ENCODE assay signal across 10 cellular contexts in the genomic region with DNA sequence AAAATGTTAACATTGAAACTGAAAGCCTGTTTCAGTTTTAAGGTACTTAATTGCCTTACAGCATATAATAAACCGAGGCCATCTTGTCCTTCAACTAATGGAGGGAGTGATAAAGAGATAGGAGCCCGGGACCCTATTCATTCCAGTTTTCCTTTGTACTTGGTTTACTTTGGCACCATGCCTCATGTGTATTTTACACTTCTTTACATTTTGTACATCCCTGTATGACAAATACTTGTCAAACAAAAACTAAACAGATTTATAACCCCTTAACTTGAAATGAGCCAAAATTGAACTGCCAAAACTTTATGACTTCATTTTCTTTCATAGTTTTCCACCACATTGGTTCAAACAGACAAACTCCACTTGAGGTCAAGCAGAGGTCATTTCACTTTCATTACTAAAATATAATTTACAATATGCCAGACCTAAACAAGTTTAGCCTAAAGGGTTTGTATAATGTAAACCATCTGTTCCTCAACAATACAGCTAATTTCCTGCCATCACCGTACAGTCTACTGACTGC. TPM values are rescaled to one million over a fixed set of nuclear protein-coding genes. Genes with fewer than 3 reads are reported as not detected.
A peak's percentile ranks its signal among the peaks of the same experiment; 100 is the strongest.
DNase-seq lines count a peak whose midpoint lies in the region; ATAC-seq and TF ChIP-seq lines count a peak whose summit lies in the region.
"Had no signal": no experiment of that assay in that cellular context is flagged by ENCODE, and none has a peak within 500 bp of the region (broad histone marks: within the 10 kb centered on the region; RNA-seq: fewer than 3 reads in every experiment).

No MANE protein-coding gene starts in this region.

- H3K27me3 ChIP-seq in BLaER1 treated with 17β-estradiol and CSF1 and Interleukin-3, amounts not matched to agents 10 nM and 100 nM, result no peaks in the 10 kb centered on the region
- H3K27me3 ChIP-seq in brain microvascular endothelial cell (replicated peaks), result no peaks in the 10 kb centered on the region

- ATAC-seq in GM21717 (IDR thresholded peaks at IDR 0.05; ENCODE audit: unreplicated experiment) (peak; percentile 61), omental fat pad (ENCODE audit: low FRiP score) (no peak)

- DNase-seq in NCI-H1436 treated with DMSO at 0.1 percent for 48 hours (lab: John Stamatoyannopoulos, UW) (peak; percentile 37), brain microvascular endothelial cell (no peak), omental fat pad (ENCODE audit: low spot score) (no peak), activated gamma-delta T cell (lab: John Stamatoyannopoulos, UW) (no peak), midbrain (lab: John Stamatoyannopoulos, UW) (no peak)
- no peak for DNase-seq in activated CD4-positive, alpha-beta T cell treated with anti-CD3 and anti-CD28 coated beads, Interleukin-2, amount 50 U/mL, for 1 hour
- DNase-seq: CD8-positive, alpha-beta memory T cell; stimulated activated CD4-positive, alpha-beta T cell treated with anti-CD3 and anti-CD28 coated beads, Interleukin-12 subunit alpha, Interleukin-12 subunit beta, amount 100 ng/mL, for 4 hours had no signal

- H3K36me3 ChIP-seq in BLaER1 treated with 17β-estradiol and CSF1 and Interleukin-3, amounts not matched to agents 10 nM and 100 nM, result peaks cover 0 to 9% (median 0%) of the 10 kb centered on the region in 11 experiments; a peak in 1 of 22 replicates
- H3K36me3 ChIP-seq in brain microvascular endothelial cell (replicated peaks), result no peaks in the 10 kb centered on the region

- peak overlapping the region in 6 of 11 experiments; percentile 60 to 89 (median 77); a peak in 11 of 22 replicates for H3K27ac ChIP-seq in BLaER1 treated with 17β-estradiol and CSF1 and Interleukin-3, amounts not matched to agents 10 nM and 100 nM
- peak overlapping the region; percentile 92 for H3K27ac ChIP-seq in brain microvascular endothelial cell

- H4K20me1 ChIP-seq in BLaER1 treated with 17β-estradiol and CSF1 and Interleukin-3, amounts not matched to agents 10 nM and 100 nM, result no peaks in the 10 kb centered on the region

- H3K4me2 ChIP-seq in BLaER1 treated with 17β-estradiol and CSF1 and Interleukin-3, amounts not matched to agents 10 nM and 100 nM, result peak overlapping the region in 4 of 11 experiments; percentile 3 to 83 (median 80); a peak in 7 of 22 replicates

- peaks cover 0 to 20% (median 0%) of the 10 kb centered on the region in 11 experiments; a peak in 4 of 22 replicates for H3K9me3 ChIP-seq in BLaER1 treated with 17β-estradiol and CSF1 and Interleukin-3, amounts not matched to agents 10 nM and 100 nM (replicated peaks in 1 of 11)

- in situ Hi-C loops in brain microvascular endothelial cell (cut with HindIII; ENCODE audit: low pct_ligation_motif_present, low sequenced_read_pairs), result no loop called here

- H3K4me3 ChIP-seq in BLaER1 treated with 17β-estradiol and CSF1 and Interleukin-3, amounts not matched to agents 10 nM and 100 nM, result no peak overlapping the region
- H3K4me3 ChIP-seq in brain microvascular endothelial cell (ENCODE audit: low read depth, low read length), result no peak overlapping the region

- H3K9ac ChIP-seq in BLaER1 treated with 17β-estradiol and CSF1 and Interleukin-3, amounts not matched to agents 10 nM and 100 nM, result peak overlapping the region in 3 of 11 experiments; percentile 62 to 76 (median 68); a peak in 6 of 22 replicates

- peaks cover 0 to 43% (median 17%) of the 10 kb centered on the region in 10 experiments; a peak in 15 of 20 replicates for H3K4me1 ChIP-seq in BLaER1 treated with 17β-estradiol and CSF1 and Interleukin-3, amounts not matched to agents 10 nM and 100 nM

- TF ChIP-seq CTCF in brain microvascular endothelial cell (IDR thresholded peaks at IDR 0.05; ENCODE audit: low read depth, low read length, missing control alignments) (no peak), omental fat pad (IDR thresholded peaks at IDR 0.05) (no peak)

RNA-seq across cellular contexts. Expression of a gene that starts 30.9 kb away (rescaled TPM):
- not detected for total RNA-seq in omental fat pad
- total RNA-seq: CD8-positive, alpha-beta memory T cell had no signal
